ENCODE assay signal across 8 cellular contexts in genomic region chr16:30956601-30957455, GRCh38. TPM values are rescaled to one million over a fixed set of nuclear protein-coding genes. Genes with fewer than 3 reads are reported as not detected.
DNase-seq lines count a peak whose midpoint lies in the region; ATAC-seq and FAIRE-seq lines count a peak whose summit lies in the region.

No MANE protein-coding gene starts in this region.

- peak; percentile 42 for ATAC-seq in GM21390 (IDR thresholded peaks at IDR 0.05; ENCODE audit: unreplicated experiment)

- DNase-seq in COLO668 (lab: John Stamatoyannopoulos, UW; ENCODE audit: unreplicated experiment) (peak; percentile 84), KBM-7 (peak; percentile 84), SJCRH30 (peak; percentile 87 to 88), frontal cortex (ENCODE audit: low spot score in 2 of 2) (peak; percentile 74 to 83), nucleus accumbens (lab: John Stamatoyannopoulos, UW) (peak in 52 of 56 donors; percentile 40 to 88 (median 75))
- DNase-seq in activated naive CD4-positive, alpha-beta T cell (lab: John Stamatoyannopoulos, UW) = peak; percentile 71 to 88 (median 76)

- H3K27me3 ChIP-seq in SJCRH30 = no peaks in the 10 kb centered on the region

- in situ Hi-C loops in KBM-7 (cut with MboI; ENCODE audit: low pct_unique_long_range_greater_than_20kb, low sequenced_read_pairs) = no loop called here

- H3K36me3 ChIP-seq in SJCRH30 = peaks cover 28% of the 10 kb centered on the region

- no peaks in the 10 kb centered on the region for H3K9me3 ChIP-seq in SJCRH30 (replicated peaks)

- peaks cover 2% of the 10 kb centered on the region; the same call in 1 of the 2 replicates for H3K4me1 ChIP-seq in SJCRH30

- FAIRE-seq in frontal cortex (lab: Jason Lieb, UNC) = no peak

- H3K27ac ChIP-seq in SJCRH30 (peak overlapping the region; percentile 98), temporal lobe (ENCODE audit: low read depth, low read length) (peak overlapping the region; percentile 98)

- H3K4me3 ChIP-seq in SJCRH30 = peak overlapping the region; percentile 99

RNA-seq across cellular contexts. Expression of gene SETD1A, which starts 0.7 kb away (rescaled TPM):
- 8.9 TPM in 2 replicates for total RNA-seq in SJCRH30 (2014; rRNA removed; shearing (Covaris generic))
- total RNA-seq in frontal cortex (1.6 TPM), temporal lobe (3.4 TPM)

RNA-seq across cellular contexts. Expression of gene ORAI3, which starts 8.0 kb away (rescaled TPM):
- 4.0 and 7.0 TPM in 2 replicates for total RNA-seq in SJCRH30 (2014; rRNA removed; shearing (Covaris generic))
- total RNA-seq in frontal cortex = 4.1 TPM
- 2.7 TPM for total RNA-seq in temporal lobe

RNA-seq across cellular contexts. Expression of gene HSD3B7, which starts 28.2 kb away (rescaled TPM):
- total RNA-seq in SJCRH30 (2014; rRNA removed; shearing (Covaris generic)) = 2.6 and 3.4 TPM in 2 replicates
- total RNA-seq in frontal cortex (2.0 TPM), temporal lobe (0.74 TPM)

RNA-seq across cellular contexts. Expression of gene FBXL19, which starts 33.5 kb away (rescaled TPM):
- 14.2 and 14.4 TPM in 2 replicates for total RNA-seq in SJCRH30 (2014; rRNA removed; shearing (Covaris generic))
- total RNA-seq in frontal cortex (66.4 TPM), temporal lobe (42.3 TPM)

RNA-seq across cellular contexts. Expression of gene STX1B, which starts 53.6 kb away (rescaled TPM):
- total RNA-seq in SJCRH30 (2014; rRNA removed; shearing (Covaris generic)) = 0.94 and 1.4 TPM in 2 replicates
- total RNA-seq in frontal cortex (11.4 TPM), temporal lobe (21.6 TPM)

Comparison
In these comparisons a context has a peak if more than half of its experiments do, and no peak if none do; other contexts are left out.
1. Peak in every context shown above with its lines: DNase-seq, ATAC-seq, H3K4me3 ChIP-seq and H3K27ac ChIP-seq.